Comparison of ENCODE assay signal across 8 cellular contexts in the genomic region with DNA sequence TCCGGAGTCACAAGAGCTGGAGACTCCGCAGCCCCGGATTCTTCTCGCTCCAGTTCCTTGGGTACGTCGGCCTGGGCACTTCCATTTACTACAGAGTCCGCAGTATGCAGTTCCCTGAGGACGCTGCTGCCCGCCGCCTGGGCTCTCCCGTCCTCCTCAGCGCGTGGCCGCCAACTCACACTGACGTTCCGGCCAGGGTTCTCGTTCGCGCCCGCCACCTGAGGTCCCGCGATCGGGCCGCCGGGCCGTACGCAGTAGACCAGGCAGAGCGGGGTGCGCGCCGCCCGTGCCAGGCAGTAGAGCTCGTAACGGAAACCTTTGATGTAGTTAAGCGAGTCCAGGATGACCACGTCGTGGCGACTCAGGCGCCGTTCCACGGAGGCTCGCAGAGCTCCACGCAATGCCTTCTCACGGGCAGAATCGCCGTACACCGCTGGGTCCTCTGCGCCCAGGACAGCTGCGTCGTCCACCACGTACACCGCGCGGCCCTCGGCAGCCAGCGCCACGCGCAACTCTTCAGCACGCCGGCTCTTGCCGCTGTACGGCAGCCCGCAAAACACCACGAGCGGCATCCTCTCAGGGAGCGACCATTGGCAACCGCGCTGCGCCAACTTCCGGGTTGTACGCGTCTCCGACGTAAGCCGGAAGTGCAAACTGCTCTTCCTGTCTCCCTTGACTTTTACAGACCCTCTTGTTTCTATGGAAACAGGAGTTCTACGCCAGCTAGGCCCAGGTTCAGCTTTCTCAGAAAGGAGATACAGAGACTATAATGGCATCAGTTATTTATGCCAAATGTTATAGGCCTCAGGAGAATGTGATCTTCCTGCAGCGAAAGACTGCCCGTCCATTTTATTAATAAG.
DNase-seq lines count a peak whose midpoint lies in the region; ATAC-seq and TF ChIP-seq lines count a peak whose summit lies in the region.

A gene with protein sequence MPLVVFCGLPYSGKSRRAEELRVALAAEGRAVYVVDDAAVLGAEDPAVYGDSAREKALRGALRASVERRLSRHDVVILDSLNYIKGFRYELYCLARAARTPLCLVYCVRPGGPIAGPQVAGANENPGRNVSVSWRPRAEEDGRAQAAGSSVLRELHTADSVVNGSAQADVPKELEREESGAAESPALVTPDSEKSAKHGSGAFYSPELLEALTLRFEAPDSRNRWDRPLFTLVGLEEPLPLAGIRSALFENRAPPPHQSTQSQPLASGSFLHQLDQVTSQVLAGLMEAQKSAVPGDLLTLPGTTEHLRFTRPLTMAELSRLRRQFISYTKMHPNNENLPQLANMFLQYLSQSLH (minus strand): TSS at position 621 of the 860 bp plus-strand sequence. CDS start 49 bp downstream, at position 572.

- no peak for TF ChIP-seq CTCF in retinal pigment epithelial cell (conservative IDR thresholded peaks at IDR 0.05; ENCODE audit: low read depth, low read length)

- DNase-seq in NCI-H2081 (lab: John Stamatoyannopoulos, UW) (peak; percentile 85 to 95), T1000 (lab: John Stamatoyannopoulos, UW) (peak; percentile 75), astrocyte of the hippocampus (ENCODE audit: low read depth, low spot score) (peak; percentile 94), hippocampal formation (lab: John Stamatoyannopoulos, UW) (peak; percentile 75 to 86), retinal pigment epithelial cell (ENCODE audit: low read depth) (peak; percentile 76), cortex of kidney (lab: John Stamatoyannopoulos, UW) (no peak)

- H3K4me3 ChIP-seq in retinal pigment epithelial cell (ENCODE audit: low read length), result peak within 1 kb of the TSS; percentile 92

- peak; percentile 94 for ATAC-seq in GM18511 (IDR thresholded peaks at IDR 0.05; ENCODE audit: unreplicated experiment)
- peak; percentile 81 for ATAC-seq in HG03039 (IDR thresholded peaks at IDR 0.05; ENCODE audit: unreplicated experiment)
